In genomic region chr1:2044510-2045319, GRCh38 we compare ENCODE assay signal across 1 cellular context.
TF ChIP-seq lines count a peak whose summit lies in the region.

No MANE protein-coding gene starts in this region.

TF ChIP-seq in IMR-90, 13 proteins besides CTCF, POLR2A, EP300 and RAD21 (continued from another document):
- TF ChIP-seq ELK1 (IDR thresholded peaks at IDR 0.05; ENCODE audit: borderline replicate concordance, low read depth, low read length) = no peak
- TF ChIP-seq CHD1 (IDR thresholded peaks at IDR 0.05; ENCODE audit: low read depth, low read length) = no peak
